In genomic region chr5:126972062-126972895, GRCh38 we compare ENCODE assay signal across 8 cellular contexts. TPM values are rescaled to one million over a fixed set of nuclear protein-coding genes. Genes with fewer than 3 reads are reported as not detected.
A peak's percentile ranks its signal among the peaks of the same experiment; 100 is the strongest.
DNase-seq lines count a peak whose midpoint lies in the region; ATAC-seq, FAIRE-seq and TF ChIP-seq lines count a peak whose summit lies in the region.

No MANE protein-coding gene starts in this region.

- H3K4me3 ChIP-seq in NB4 (ENCODE audit: low read depth, low read length) = peak overlapping the region; percentile 41
- H3K4me3 ChIP-seq in small intestine (ENCODE audit: low read depth in 1 of 2, low read length in 2 of 2) = no peak overlapping the region

- H3K27ac ChIP-seq in small intestine (ENCODE audit: low read depth in 1 of 2, low read length in 1 of 2) = peak overlapping the region in 1 of 2 donors; percentile 91

- H3K36me3 ChIP-seq in small intestine (ENCODE audit: control insufficient read depth in 2 of 2, insufficient read depth in 2 of 2, low read length in 2 of 2) = no peaks in the 10 kb centered on the region

- DNase-seq in activated CD4-positive, CD25-positive, alpha-beta regulatory T cell treated with anti-CD3 and anti-CD28 coated beads, Interleukin-2, amount 50 U/mL, for 72 hours = no peak
- DNase-seq in NB4 (ENCODE audit: low read depth) (peak; percentile 85), small intestine (peak; percentile 74), NCI-H524 treated with DMSO at 0.1 percent for 48 hours (lab: John Stamatoyannopoulos, UW) (no peak), NCI-H187 (lab: John Stamatoyannopoulos, UW) (no peak)

- no peaks in the 10 kb centered on the region for H3K9me3 ChIP-seq in small intestine (ENCODE audit: control insufficient read depth, low read depth)

- peak overlapping the region; percentile 81 for H3K4me3 Mint-ChIP-seq in activated naive CD8-positive, alpha-beta T cell

- TF ChIP-seq CTCF in NB4 (IDR thresholded peaks at IDR 0.05; ENCODE audit: low read depth, low read length) = no peak

- peaks cover 2 to 7% of the 10 kb centered on the region in 2 donors for H3K4me1 ChIP-seq in small intestine (ENCODE audit: control insufficient read depth in 2 of 2, insufficient read depth in 1 of 2, low read depth in 1 of 2, low read length in 1 of 2)

- no peak for TF ChIP-seq POLR2A in NB4 (IDR thresholded peaks at IDR 0.05; ENCODE audit: extremely low read depth, insufficient read length)

- peak; percentile 76 for ATAC-seq in activated CD4-positive, CD25-positive, alpha-beta regulatory T cell treated with anti-CD3 and anti-CD28 coated beads, Interleukin-2, amount 50 U/mL, for 24 hours
- ATAC-seq in HG02610 (IDR thresholded peaks at IDR 0.05; ENCODE audit: unreplicated experiment) = peak; percentile 73

- peaks cover 2% of the 10 kb centered on the region for H3K36me3 Mint-ChIP-seq in activated naive CD8-positive, alpha-beta T cell

- no peaks in the 10 kb centered on the region for H3K27me3 Mint-ChIP-seq in activated naive CD8-positive, alpha-beta T cell

- FAIRE-seq in small intestine (lab: Jason Lieb, UNC) = no peak

- no peaks in the 10 kb centered on the region for H3K27me3 ChIP-seq in small intestine (ENCODE audit: control insufficient read depth in 2 of 2, insufficient read depth in 2 of 2, low read length in 2 of 2)

- peak overlapping the region; percentile 95 for H3K27ac Mint-ChIP-seq in activated naive CD8-positive, alpha-beta T cell

- peaks cover 37% of the 10 kb centered on the region for H3K4me1 Mint-ChIP-seq in activated naive CD8-positive, alpha-beta T cell (ENCODE audit: low read depth)

- no peaks in the 10 kb centered on the region for H3K9me3 Mint-ChIP-seq in activated naive CD8-positive, alpha-beta T cell (ENCODE audit: low read depth)

- WGBS in small intestine, 3 donors = 9 to 26% (median 15%) methylated on average over 4 of the region's 4 CpGs

RNA-seq across cellular contexts. Expression of gene MARCHF3, which starts 58.1 kb away (rescaled TPM):
- 1 to 10 TPM; 3.6 to 6.4 (median 4.3) TPM for polyA plus RNA-seq in small intestine

Comparison
In these comparisons a context has a peak if more than half of its experiments do, and no peak if none do; other contexts are left out.
1. DNase-seq: peak in NB4 (single experiment) and small intestine (single experiment); none in activated CD4-positive, CD25-positive, alpha-beta regulatory T cell treated with anti-CD3 and anti-CD28 coated beads, Interleukin-2, amount 50 U/mL, for 72 hours (single experiment), NCI-H524 treated with DMSO at 0.1 percent for 48 hours (single experiment) and NCI-H187 (0 of 2).